In the genomic region with DNA sequence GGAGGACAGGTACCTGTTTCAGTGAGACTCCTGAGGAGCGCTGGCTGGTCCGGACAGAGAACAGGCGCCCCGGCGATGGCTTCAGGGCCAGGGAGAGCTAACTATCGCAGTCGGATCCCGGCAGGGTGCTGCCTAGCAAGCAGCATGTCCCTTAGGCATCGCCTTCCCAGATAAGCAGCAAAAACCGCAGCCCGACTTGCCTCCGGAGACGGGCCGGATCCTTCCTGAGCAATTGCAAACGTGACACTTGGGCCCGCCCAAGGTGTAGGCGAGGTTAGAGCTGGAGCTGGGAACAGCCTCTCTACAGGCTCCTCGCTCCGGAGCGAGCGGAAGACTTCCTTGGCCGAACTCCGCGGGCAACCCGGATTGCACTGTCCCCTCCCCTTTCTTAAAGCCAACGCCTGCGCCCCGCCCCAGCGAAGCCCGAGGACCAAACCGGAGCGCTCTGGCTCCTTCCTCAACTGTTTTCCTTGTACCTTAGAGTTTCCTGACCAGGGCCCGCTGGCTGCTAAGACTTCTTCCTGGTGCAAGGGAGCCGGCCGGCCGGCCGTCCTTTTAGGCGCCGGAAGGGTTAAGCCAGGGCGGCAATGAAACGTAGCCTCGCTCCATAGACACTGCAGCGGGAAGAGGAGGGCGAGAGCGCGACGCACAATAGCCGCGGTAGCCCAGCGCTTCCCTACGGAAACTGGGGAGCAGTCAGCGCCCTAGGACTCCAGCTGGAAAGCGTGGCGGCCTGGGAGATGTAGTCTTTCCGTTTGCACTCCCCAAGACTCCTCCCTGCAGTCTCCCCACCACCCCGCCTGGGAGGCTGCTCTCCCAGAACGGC, we compare ENCODE assay signal across 8 cellular contexts. TPM values are rescaled to one million over a fixed set of nuclear protein-coding genes. Genes with fewer than 3 reads are reported as not detected.
DNase-seq lines count a peak whose midpoint lies in the region; ATAC-seq and TF ChIP-seq lines count a peak whose summit lies in the region.

A gene with protein sequence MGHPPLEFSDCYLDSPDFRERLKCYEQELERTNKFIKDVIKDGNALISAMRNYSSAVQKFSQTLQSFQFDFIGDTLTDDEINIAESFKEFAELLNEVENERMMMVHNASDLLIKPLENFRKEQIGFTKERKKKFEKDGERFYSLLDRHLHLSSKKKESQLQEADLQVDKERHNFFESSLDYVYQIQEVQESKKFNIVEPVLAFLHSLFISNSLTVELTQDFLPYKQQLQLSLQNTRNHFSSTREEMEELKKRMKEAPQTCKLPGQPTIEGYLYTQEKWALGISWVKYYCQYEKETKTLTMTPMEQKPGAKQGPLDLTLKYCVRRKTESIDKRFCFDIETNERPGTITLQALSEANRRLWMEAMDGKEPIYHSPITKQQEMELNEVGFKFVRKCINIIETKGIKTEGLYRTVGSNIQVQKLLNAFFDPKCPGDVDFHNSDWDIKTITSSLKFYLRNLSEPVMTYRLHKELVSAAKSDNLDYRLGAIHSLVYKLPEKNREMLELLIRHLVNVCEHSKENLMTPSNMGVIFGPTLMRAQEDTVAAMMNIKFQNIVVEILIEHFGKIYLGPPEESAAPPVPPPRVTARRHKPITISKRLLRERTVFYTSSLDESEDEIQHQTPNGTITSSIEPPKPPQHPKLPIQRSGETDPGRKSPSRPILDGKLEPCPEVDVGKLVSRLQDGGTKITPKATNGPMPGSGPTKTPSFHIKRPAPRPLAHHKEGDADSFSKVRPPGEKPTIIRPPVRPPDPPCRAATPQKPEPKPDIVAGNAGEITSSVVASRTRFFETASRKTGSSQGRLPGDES (minus strand): TSS at position 341 of the 826 bp plus-strand sequence. CDS start 475 bp downstream, outside the sequence.

- intact Hi-C loops in mucosa of descending colon (cut with DNase I, micrococcal nuclease): no loop called here
- intact Hi-C loops in thyroid gland (cut with DNase I): no loop called here

- no peaks in the 10 kb centered on the region for H3K79me2 ChIP-seq in fibroblast of lung (ENCODE audit: control insufficient read depth, insufficient read depth, low read length)

- H3K4me3 Mint-ChIP-seq in activated T-cell treated with anti-CD3 and anti-CD28 coated beads, Interleukin-2, amount 50 U/mL, for 4 hours: peak within 1 kb of the TSS; percentile 69

- no peak for TF ChIP-seq CTCF in fibroblast of lung (conservative IDR thresholded peaks at IDR 0.05 in 1 of 2, IDR thresholded peaks at IDR 0.05 in 1 of 2; ENCODE audit: low read depth in 1 of 2, low read length in 2 of 2)
- TF ChIP-seq CTCF in mucosa of descending colon (IDR thresholded peaks at IDR 0.05): no peak
- TF ChIP-seq CTCF in thyroid gland (IDR thresholded peaks at IDR 0.05): no peak

- no peaks in the 10 kb centered on the region for H3K4me1 ChIP-seq in fibroblast of lung (ENCODE audit: control insufficient read depth, extremely low read depth, insufficient read depth, low read length)
- H3K4me1 ChIP-seq in mucosa of descending colon (ENCODE audit: low read depth): no peaks in the 10 kb centered on the region
- H3K4me1 ChIP-seq in thyroid gland: peaks cover 0 to 7% of the 10 kb centered on the region in 2 donors

- WGBS in thyroid gland, 2 donors: 0 to 3% methylated on average over 8 to 12 of the region's 57 CpGs

- H4K20me1 ChIP-seq in fibroblast of lung (ENCODE audit: control insufficient read depth, extremely low read depth, insufficient read depth, low read length): no peaks in the 10 kb centered on the region

- H3K9me3 Mint-ChIP-seq in activated T-cell treated with anti-CD3 and anti-CD28 coated beads, Interleukin-2, amount 50 U/mL, for 4 hours: no peaks in the 10 kb centered on the region

- H3K27ac ChIP-seq in fibroblast of lung (ENCODE audit: insufficient read depth, low read length) (peak within 1 kb of the TSS; percentile 46), thyroid gland (peak within 1 kb of the TSS; percentile 71 to 84 (median 71))

- H3K27me3 ChIP-seq in fibroblast of lung (ENCODE audit: control insufficient read depth, insufficient read depth, low read length) (no peaks in the 10 kb centered on the region), thyroid gland (no peaks in the 10 kb centered on the region)

- H3K36me3 Mint-ChIP-seq in activated T-cell treated with anti-CD3 and anti-CD28 coated beads, Interleukin-2, amount 50 U/mL, for 4 hours (ENCODE audit: insufficient read depth): no peaks in the 10 kb centered on the region

- no peaks in the 10 kb centered on the region for H3K9me3 ChIP-seq in fibroblast of lung (ENCODE audit: control insufficient read depth, insufficient read depth, low read depth, low read length)
- H3K9me3 ChIP-seq in mucosa of descending colon: no peaks in the 10 kb centered on the region
- no peaks in the 10 kb centered on the region for H3K9me3 ChIP-seq in thyroid gland

- H2AFZ ChIP-seq in fibroblast of lung (ENCODE audit: low read length): peak within 1 kb of the TSS; percentile 75

- peak in 1 of 2 donors; percentile 53 for TF ChIP-seq POLR2A in thyroid gland (IDR thresholded peaks at IDR 0.05)

- H3K4me1 Mint-ChIP-seq in activated T-cell treated with anti-CD3 and anti-CD28 coated beads, Interleukin-2, amount 50 U/mL, for 4 hours (ENCODE audit: low read depth): peaks cover 9% of the 10 kb centered on the region

- peak within 1 kb of the TSS; percentile 51 for H3K9ac ChIP-seq in fibroblast of lung (ENCODE audit: insufficient read depth, low read length)

- peak within 1 kb of the TSS; percentile 63 to 72 (median 66) for H3K4me3 ChIP-seq in fibroblast of lung (replicated peaks in 1 of 4; ENCODE audit: control extremely low read depth in 1 of 4, insufficient read depth in 1 of 4, low read depth in 3 of 4, low read length in 4 of 4)
- H3K4me3 ChIP-seq in mucosa of descending colon: peak within 1 kb of the TSS; percentile 17
- H3K4me3 ChIP-seq in thyroid gland (replicated peaks in 1 of 3): peak within 1 kb of the TSS in 2 of 3 donors; percentile 37 to 51

- H3K27me3 Mint-ChIP-seq in activated T-cell treated with anti-CD3 and anti-CD28 coated beads, Interleukin-2, amount 50 U/mL, for 4 hours (ENCODE audit: low read depth): peaks cover 33% of the 10 kb centered on the region

- H3K36me3 ChIP-seq in fibroblast of lung (ENCODE audit: control insufficient read depth, insufficient read depth, low read length) (no peaks in the 10 kb centered on the region), mucosa of descending colon (ENCODE audit: low read depth) (no peaks in the 10 kb centered on the region), thyroid gland (no peaks in the 10 kb centered on the region)

- ATAC-seq in activated T-cell treated with anti-CD3 and anti-CD28 coated beads, Interleukin-2, amount 50 U/mL, for 4 hours: peak; percentile 46 to 56
- ATAC-seq in mucosa of descending colon: peak; percentile 95

- H3K4me2 ChIP-seq in fibroblast of lung (ENCODE audit: extremely low read depth, insufficient read depth, low read length): peak within 1 kb of the TSS; percentile 92

- DNase-seq in DMS153 treated with DMSO at 0.1 percent for 48 hours (lab: John Stamatoyannopoulos, UW; ENCODE audit: unreplicated experiment) (peak; percentile 2), DMS153 (lab: John Stamatoyannopoulos, UW) (no peak), NCI-H1417 treated with DMSO at 0.1 percent for 48 hours (lab: John Stamatoyannopoulos, UW) (peak; percentile 6), fibroblast of lung (ENCODE audit: low read depth in 2 of 2) (peak; percentile 77 to 84), mucosa of descending colon (peak; percentile 80 to 87 (median 87)), thyroid gland (peak; percentile 79 to 81), NAMALWA (ENCODE audit: low spot score) (no peak)
- no peak for DNase-seq in activated T-cell treated with anti-CD3 and anti-CD28 coated beads, Interleukin-2, amount 50 U/mL, for 4 hours

RNA-seq across cellular contexts. Expression of the gene that starts here (rescaled TPM):
- under 1 TPM; 0.08 to 0.33 (median 0.11) TPM for total RNA-seq in activated T-cell treated with anti-CD3 and anti-CD28 coated beads, Interleukin-2, amount 50 U/mL, for 4 hours
- 8.3 and 8.5 TPM in 2 replicates for total RNA-seq in fibroblast of lung
- 2.9 and 3.9 TPM in 2 replicates for polyA plus RNA-seq in fibroblast of lung
- polyA plus RNA-seq in fibroblast of lung (2012): 1.8 and 2.2 TPM in 2 replicates
- 1.9 and 7.4 TPM in 2 replicates for polyA minus RNA-seq in fibroblast of lung (ENCODE audit: low replicate concordance)
- 1 to 10 TPM; 7.5 to 9.5 (median 7.6) TPM for total RNA-seq in mucosa of descending colon
- total RNA-seq in thyroid gland: 10 to 100 TPM in 3 of 4 donors, 1 to 10 TPM in 1; 7.0 to 11.5 (median 10.5) TPM

Comparison
In these comparisons a context has a peak if more than half of its experiments do, and no peak if none do; other contexts are left out.
1. DNase-seq: peak in DMS153 treated with DMSO at 0.1 percent for 48 hours (single experiment), NCI-H1417 treated with DMSO at 0.1 percent for 48 hours (single experiment), fibroblast of lung (2 of 2), mucosa of descending colon (3 of 3) and thyroid gland (2 of 2); none in DMS153 (single experiment), activated T-cell treated with anti-CD3 and anti-CD28 coated beads, Interleukin-2, amount 50 U/mL, for 4 hours (single experiment) and NAMALWA (single experiment).
2. Peak in ATAC-seq in activated T-cell treated with anti-CD3 and anti-CD28 coated beads, Interleukin-2, amount 50 U/mL, for 4 hours; RNA of the gene not detected or under 1 TPM.
3. Peak in every context shown above with its lines, with median percentiles within 50 percentile points of each other: H3K4me3 ChIP-seq.